In genomic region chr9:132669636-132670358, GRCh38 we compare ENCODE assay signal across 1 cellular context.
TF ChIP-seq lines count a peak whose summit lies in the region.

TSS of gene DDX31 (minus strand) at chr9:132669983. CDS start at chr9:132669934, 49 bp downstream.

TF ChIP-seq in K562, 482 proteins besides CTCF, POLR2A, EP300 and RAD21 (continued from another document and continues in another):
- TF ChIP-seq ATF2 (CRISPR knock-in tag; IDR thresholded peaks at IDR 0.05) (no peak), KLF1 (tag; IDR thresholded peaks at IDR 0.05) (peak; percentile 81), TBP (optimal IDR thresholded peaks at IDR 0.05; ENCODE audit: low read depth, low read length) (peak; percentile 70), CHD1 (IDR thresholded peaks at IDR 0.05; ENCODE audit: low read length) (peak; percentile 76), RHOXF2B (CRISPR knock-in tag; conservative IDR thresholded peaks at IDR 0.05) (no peak), TGIF2 (CRISPR knock-in tag; IDR thresholded peaks at IDR 0.05) (peak; percentile 69; the same call in 1 of the 2 replicates), CBX3 (IDR thresholded peaks at IDR 0.05; ENCODE audit: borderline replicate concordance in 1 of 2, low read length in 2 of 2) (peak in 1 of 2 experiments; percentile 54; a peak in 1 of 3 replicates), CBX1 (IDR thresholded peaks at IDR 0.05; ENCODE audit: low read depth) (peak; percentile 81), ZNF232 (CRISPR knock-in tag; IDR thresholded peaks at IDR 0.05) (peak; percentile 92), CBFB (CRISPR knock-in tag; IDR thresholded peaks at IDR 0.05) (peak; percentile 88), NFIX (CRISPR knock-in tag; IDR thresholded peaks at IDR 0.05; ENCODE audit: low read depth) (no peak), ZNF263 (CRISPR knock-in tag; IDR thresholded peaks at IDR 0.05; ENCODE audit: borderline replicate concordance) (peak; percentile 9; the same call in 1 of the 2 replicates), HMGXB4 (CRISPR knock-in tag; IDR thresholded peaks at IDR 0.05) (0 out of 2 replicates have a peak, but pooled peaks have one; percentile 64), ZNF217 (CRISPR knock-in tag; IDR thresholded peaks at IDR 0.05) (0 out of 2 replicates have a peak, but pooled peaks have one; percentile 13), CBFA2T3 (IDR thresholded peaks at IDR 0.05) (no peak), ZZZ3 (IDR thresholded peaks at IDR 0.05) (peak; percentile 97), TAL1 (IDR thresholded peaks at IDR 0.05) (0 out of 2 replicates have a peak, but pooled peaks have one; percentile 14), E2F5 (CRISPR knock-in tag; IDR thresholded peaks at IDR 0.05) (peak; percentile 77; the same call in 1 of the 2 replicates), ZNF174 (CRISPR knock-in tag; IDR thresholded peaks at IDR 0.05) (no peak), RBM14 (IDR thresholded peaks at IDR 0.05; ENCODE audit: borderline replicate concordance, insufficient read depth, low read depth, low read length) (0 out of 2 replicates have a peak, but pooled peaks have one; percentile 44), NKRF (IDR thresholded peaks at IDR 0.05; ENCODE audit: borderline replicate concordance) (peak; percentile 99), ZNF592 (IDR thresholded peaks at IDR 0.05) (peak; percentile 88), ETV5 (CRISPR knock-in tag; IDR thresholded peaks at IDR 0.05; ENCODE audit: low read depth) (peak; percentile 81), SREBF2 (CRISPR knock-in tag; IDR thresholded peaks at IDR 0.05) (0 out of 2 replicates have a peak, but pooled peaks have one; percentile 77), TARDBP (IDR thresholded peaks at IDR 0.05) (peak; percentile 75; the same call in 1 of the 2 replicates), ZNF79 (CRISPR knock-in tag; IDR thresholded peaks at IDR 0.05; ENCODE audit: low read depth) (peak; percentile 47; the same call in 1 of the 2 replicates), ATF7 (IDR thresholded peaks at IDR 0.05) (peak; percentile 76), POLR2AphosphoS5 (IDR thresholded peaks at IDR 0.05; ENCODE audit: control insufficient read depth, insufficient read depth, low read depth, low read length) (peak; percentile 11; the same call in 1 of the 2 replicates), ZNF511 (CRISPR knock-in tag; IDR thresholded peaks at IDR 0.05) (peak; percentile 98), NFE2 (IDR thresholded peaks at IDR 0.05; ENCODE audit: low read depth) (peak; percentile 73), TFAP4 (CRISPR knock-in tag; IDR thresholded peaks at IDR 0.05; ENCODE audit: borderline replicate concordance) (peak; percentile 100), DACH1 (IDR thresholded peaks at IDR 0.05; ENCODE audit: partially characterized antibody) (peak; percentile 92), ZBTB9 (CRISPR knock-in tag; IDR thresholded peaks at IDR 0.05) (0 out of 2 replicates have a peak, but pooled peaks have one; percentile 17), SRSF1 (IDR thresholded peaks at IDR 0.05; ENCODE audit: low read depth, low read length) (0 out of 2 replicates have a peak, but pooled peaks have one; percentile 7), HSF4 (CRISPR knock-in tag; IDR thresholded peaks at IDR 0.05; ENCODE audit: borderline replicate concordance) (no peak), BRD9 (IDR thresholded peaks at IDR 0.05; ENCODE audit: low read depth, partially characterized antibody) (peak; percentile 83), BRCA1 (IDR thresholded peaks at IDR 0.05) (no peak), BRCA1 (CRISPR knock-in tag; IDR thresholded peaks at IDR 0.05) (peak; percentile 95), AFF1 (IDR thresholded peaks at IDR 0.05; ENCODE audit: low read depth in 1 of 2, partially characterized antibody in 2 of 2) (peak in 1 of 2 experiments; percentile 70), ZNF431 (CRISPR knock-in tag; IDR thresholded peaks at IDR 0.05) (peak; percentile 82), ZEB2 (IDR thresholded peaks at IDR 0.05) (no peak), NCOA1 (IDR thresholded peaks at IDR 0.05; ENCODE audit: low read depth) (0 out of 2 replicates have a peak, but pooled peaks have one; percentile 20), ETS1 (conservative IDR thresholded peaks at IDR 0.05; ENCODE audit: control insufficient read depth, low read depth, low read length) (peak; percentile 92), FOSL1 (tag; conservative IDR thresholded peaks at IDR 0.05) (peak; percentile 29; the same call in 1 of the 2 replicates), ELF2 (CRISPR knock-in tag; IDR thresholded peaks at IDR 0.05) (peak; percentile 90), ZFX (CRISPR knock-in tag; IDR thresholded peaks at IDR 0.05) (peak; percentile 69)
